In genomic region chr4:129804458-129804981, GRCh38 we compare ENCODE assay signal across 23 cellular contexts.
DNase-seq lines count a peak whose midpoint lies in the region; ATAC-seq and TF ChIP-seq lines count a peak whose summit lies in the region.
"Had no signal": no experiment of that assay in that cellular context is flagged by ENCODE, and none has a peak within 500 bp of the region (broad histone marks: within the 10 kb centered on the region; RNA-seq: fewer than 3 reads in every experiment).

No MANE protein-coding gene starts in this region.

- no peaks in the 10 kb centered on the region for H3K9me2 ChIP-seq in SK-N-SH

- peak overlapping the region; percentile 17; the same call in 1 of the 2 replicates for H2AFZ ChIP-seq in SK-N-SH (ENCODE audit: low read depth)
- H2AFZ ChIP-seq: parathyroid adenoma had no signal

- POLR2A ChIA-PET in SK-N-SH (lab: Yijun Ruan, JAX), result no interaction called here

- H3K27me3 ChIP-seq in SK-N-SH (ENCODE audit: insufficient read depth) (no peaks in the 10 kb centered on the region), gastroesophageal sphincter (no peaks in the 10 kb centered on the region)
- H3K27me3 ChIP-seq: BLaER1 treated with 17β-estradiol and CSF1 and Interleukin-3, amounts not matched to agents 10 nM and 100 nM; tibial artery had no signal

- H3K4me2 ChIP-seq in SK-N-SH, result no peak overlapping the region
- H3K4me2 ChIP-seq: BLaER1 treated with 17β-estradiol and CSF1 and Interleukin-3, amounts not matched to agents 10 nM and 100 nM; smooth muscle cell had no signal

- H3K36me3 ChIP-seq in SK-N-SH (replicated peaks in 1 of 2; ENCODE audit: control insufficient read depth in 1 of 2, insufficient read depth in 2 of 2, low read length in 1 of 2) (no peaks in the 10 kb centered on the region), gastroesophageal sphincter (no peaks in the 10 kb centered on the region)
- H3K36me3 ChIP-seq: BLaER1 treated with 17β-estradiol and CSF1 and Interleukin-3, amounts not matched to agents 10 nM and 100 nM; tibial artery had no signal

- H3K9me3 ChIP-seq in SK-N-SH (no peaks in the 10 kb centered on the region), gastroesophageal sphincter (no peaks in the 10 kb centered on the region)
- H3K9me3 ChIP-seq: BLaER1 treated with 17β-estradiol and CSF1 and Interleukin-3, amounts not matched to agents 10 nM and 100 nM; tibial artery had no signal

- H3K79me2 ChIP-seq in SK-N-SH (ENCODE audit: insufficient read depth), result no peaks in the 10 kb centered on the region
- H3K79me2 ChIP-seq: parathyroid adenoma had no signal

- H3K27ac ChIP-seq in SK-N-SH (ENCODE audit: low read depth in 2 of 2, low read length in 1 of 2) (no peak overlapping the region), gastroesophageal sphincter (no peak overlapping the region)
- H3K27ac ChIP-seq: BLaER1 treated with 17β-estradiol and CSF1 and Interleukin-3, amounts not matched to agents 10 nM and 100 nM; parathyroid adenoma; tibial artery had no signal

- H3F3A ChIP-seq in SK-N-SH (replicated peaks; ENCODE audit: insufficient read depth), result no peaks in the 10 kb centered on the region

- H3K4me3 ChIP-seq in SK-N-SH (ENCODE audit: low read depth in 2 of 2, low read length in 1 of 2) (no peak overlapping the region), gastroesophageal sphincter (no peak overlapping the region)
- H3K4me3 ChIP-seq: BLaER1 treated with 17β-estradiol and CSF1 and Interleukin-3, amounts not matched to agents 10 nM and 100 nM; smooth muscle cell; tibial artery had no signal

- no peak for TF ChIP-seq RAD21 in SK-N-SH (IDR thresholded peaks at IDR 0.05; ENCODE audit: low read length)

- CTCF ChIA-PET in SK-N-SH (lab: Yijun Ruan, JAX), result no interaction called here

- no peak for TF ChIP-seq CTCF in SK-N-SH (IDR thresholded peaks at IDR 0.05)
- no peak for TF ChIP-seq CTCF in gastroesophageal sphincter (IDR thresholded peaks at IDR 0.05)

- no peaks in the 10 kb centered on the region for H4K20me1 ChIP-seq in SK-N-SH (ENCODE audit: insufficient read depth)
- H4K20me1 ChIP-seq: BLaER1 treated with 17β-estradiol and CSF1 and Interleukin-3, amounts not matched to agents 10 nM and 100 nM had no signal

- intact Hi-C loops in cardiac septum (cut with DNase I), result no loop called here

- H3K4me1 ChIP-seq in SK-N-SH (ENCODE audit: control insufficient read depth in 1 of 2, insufficient read depth in 2 of 2, low read depth in 1 of 2, low read length in 1 of 2) (no peaks in the 10 kb centered on the region), gastroesophageal sphincter (no peaks in the 10 kb centered on the region)
- H3K4me1 ChIP-seq: BLaER1 treated with 17β-estradiol and CSF1 and Interleukin-3, amounts not matched to agents 10 nM and 100 nM; parathyroid adenoma; tibial artery had no signal

- no peak for DNase-seq in SK-N-SH
- peak; percentile 87 for DNase-seq in NCI-H1436 treated with DMSO at 0.1 percent for 48 hours (lab: John Stamatoyannopoulos, UW)
- DNase-seq in NCI-H748 treated with DMSO at 0.1 percent for 48 hours (lab: John Stamatoyannopoulos, UW), result peak; percentile 11
- DNase-seq in LoVo (ENCODE audit: low spot score), result no peak
- no peak for DNase-seq in cardiac septum (ENCODE audit: low spot score)
- DNase-seq: activated CD4-positive, alpha-beta T cell treated with anti-CD3 and anti-CD28 coated beads for 36 hours; activated effector memory CD4-positive, alpha-beta T cell treated with Interleukin-2 at 50 U/mL for 16 hours; activated naive CD8-positive, alpha-beta T cell treated with anti-CD3 and anti-CD28 coated beads, Interleukin-2, amount 10 ng/mL, durations not matched to agents 7 days and 5 days; caudate nucleus; cortex of kidney; foreskin fibroblast; KG1; NCI-H1694 treated with DMSO at 0.1 percent for 48 hours; NCI-H774; stimulated activated CD4-positive, alpha-beta T cell treated with anti-CD3 and anti-CD28 coated beads, Interleukin-2, amount 100 ng/mL, for 24 hours; tibial artery had no signal

- no peak overlapping the region for H3K9ac ChIP-seq in SK-N-SH
- H3K9ac ChIP-seq: BLaER1 treated with 17β-estradiol and CSF1 and Interleukin-3, amounts not matched to agents 10 nM and 100 nM; parathyroid adenoma had no signal

- TF ChIP-seq EP300 in SK-N-SH (IDR thresholded peaks at IDR 0.05; ENCODE audit: borderline replicate concordance in 1 of 2, low read depth in 1 of 2, low read length in 1 of 2), result no peak
- TF ChIP-seq EP300 in gastroesophageal sphincter (IDR thresholded peaks at IDR 0.05), result no peak

- ATAC-seq in SK-N-SH treated with all-trans-retinoic acid at 6 μM for 48 hours (no peak), gastroesophageal sphincter (no peak)
- ATAC-seq: activated CD4-positive, alpha-beta T cell treated with anti-CD3 and anti-CD28 coated beads for 36 hours; esophagus mucosa; HCT116 had no signal

- WGBS in SK-N-SH (ENCODE audit: low lambda C conversion rate), result 19% methylated on average over 5 of the region's 5 CpGs
- WGBS in gastroesophageal sphincter (ENCODE audit: low coverage in 1 of 2), 2 donors, result 66 to 83% methylated on average over 4 to 5 of the region's 5 CpGs

- TF ChIP-seq POLR2A in gastroesophageal sphincter (IDR thresholded peaks at IDR 0.05), result no peak

TF ChIP-seq in SK-N-SH, 30 proteins besides CTCF, POLR2A, EP300 and RAD21:
- TF ChIP-seq TCF12 (IDR thresholded peaks at IDR 0.05) (no peak), TAF1 (IDR thresholded peaks at IDR 0.05; ENCODE audit: borderline replicate concordance, low read depth, low read length) (no peak), JUND (IDR thresholded peaks at IDR 0.05) (no peak), ELF1 (IDR thresholded peaks at IDR 0.05) (no peak), MEF2A (IDR thresholded peaks at IDR 0.05; ENCODE audit: borderline replicate concordance, low read depth) (no peak), SMC3 (IDR thresholded peaks at IDR 0.05; ENCODE audit: low read depth, low read length) (no peak)

TF ChIP-seq in SK-N-SH treated with all-trans-retinoic acid at 6 μM for 48 hours, 23 proteins besides CTCF, POLR2A, EP300 and RAD21 (continues in another document):
- TF ChIP-seq ZFP30 (CRISPR knock-in tag; IDR thresholded peaks at IDR 0.05) (no peak), PPARA (CRISPR knock-in tag; IDR thresholded peaks at IDR 0.05; ENCODE audit: borderline replicate concordance) (no peak), SNAI2 (CRISPR knock-in tag; IDR thresholded peaks at IDR 0.05) (no peak), ISL1 (CRISPR knock-in tag; IDR thresholded peaks at IDR 0.05) (no peak), ZNF70 (CRISPR knock-in tag; IDR thresholded peaks at IDR 0.05) (no peak), PATZ1 (CRISPR knock-in tag; IDR thresholded peaks at IDR 0.05; ENCODE audit: borderline replicate concordance) (no peak), GLIS3 (CRISPR knock-in tag; IDR thresholded peaks at IDR 0.05) (no peak), CSRNP3 (CRISPR knock-in tag; IDR thresholded peaks at IDR 0.05) (no peak), RARB (CRISPR knock-in tag; IDR thresholded peaks at IDR 0.05) (no peak), ESRRG (CRISPR knock-in tag; IDR thresholded peaks at IDR 0.05) (no peak), ZC3H10 (CRISPR knock-in tag; IDR thresholded peaks at IDR 0.05) (no peak), TSHZ2 (CRISPR knock-in tag; IDR thresholded peaks at IDR 0.05) (no peak)

Comparison
In these comparisons a context has a peak if more than half of its experiments do, and no peak if none do; other contexts are left out.
1. DNase-seq: peak in NCI-H1436 treated with DMSO at 0.1 percent for 48 hours (single experiment) and NCI-H748 treated with DMSO at 0.1 percent for 48 hours (single experiment); none in SK-N-SH (single experiment), LoVo (single experiment) and cardiac septum (single experiment).